Comparison of ENCODE assay signal across 8 cellular contexts in the genomic region with DNA sequence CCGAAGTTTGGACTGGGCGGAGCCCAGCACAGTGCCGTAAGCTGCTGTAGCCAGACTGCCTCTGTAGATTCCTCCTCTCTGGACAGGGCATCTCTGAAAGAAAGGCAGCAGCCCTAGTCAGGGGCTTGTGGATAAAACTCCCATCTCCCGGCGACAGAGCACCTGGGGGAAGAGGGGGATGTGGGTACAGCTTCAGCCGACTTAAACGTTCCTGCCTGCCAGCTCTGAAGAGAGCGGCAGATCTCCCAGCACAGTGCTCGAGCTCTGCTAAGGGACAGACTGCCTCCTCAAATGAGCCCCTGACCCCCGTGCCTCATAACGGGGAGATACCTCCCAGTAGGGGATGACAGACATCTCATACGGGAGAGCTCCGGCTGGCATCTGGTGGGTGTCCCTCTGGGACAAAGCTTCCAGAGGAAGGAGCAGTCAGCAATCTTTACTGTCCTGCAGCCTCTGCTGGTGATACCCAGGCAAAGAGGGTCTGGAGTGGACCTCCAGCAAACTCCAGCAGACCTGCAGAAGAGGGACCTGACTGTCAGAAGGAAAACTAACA.
DNase-seq lines count a peak whose midpoint lies in the region; TF ChIP-seq lines count a peak whose summit lies in the region.
"Not testable (repeated sequence)": the region's sequence is repeated elsewhere in the genome, so short reads cannot be mapped to it uniquely, and the experiment has no call there.

No MANE protein-coding gene starts in this region.

- peak overlapping the region; percentile 49 for H2BK5ac ChIP-seq in trophoblast cell (ENCODE audit: low read depth, low read length, poor library complexity)

- peaks cover 37% of the 10 kb centered on the region for H3K4me1 ChIP-seq in ACC112 (ENCODE audit: control insufficient read depth, insufficient read depth, low read length, unreplicated experiment)
- H3K4me1 ChIP-seq in liver (ENCODE audit: control insufficient read depth in 4 of 4, insufficient read depth in 4 of 4, low read length in 3 of 4); trophoblast cell (ENCODE audit: control insufficient read depth in 1 of 2, insufficient read depth in 2 of 2, low read length in 2 of 2): not testable (repeated sequence)

- peak overlapping the region; percentile 13 for H3K4ac ChIP-seq in trophoblast cell (ENCODE audit: low read depth, low read length)

- not testable (repeated sequence) for H3K79me2 ChIP-seq in ACC112 (ENCODE audit: control insufficient read depth, insufficient read depth, low read length, unreplicated experiment); trophoblast cell (ENCODE audit: control insufficient read depth, insufficient read depth, low read length, poor library complexity)

- H3K27me3 ChIP-seq in ACC112 (ENCODE audit: insufficient read depth, low read length); liver (ENCODE audit: control insufficient read depth in 4 of 4, insufficient read depth in 4 of 4, low read length in 3 of 4); trophoblast cell (ENCODE audit: insufficient read depth, low read length): not testable (repeated sequence)

- peak overlapping the region; percentile 74 for H2BK120ac ChIP-seq in trophoblast cell (ENCODE audit: insufficient read depth, low read length, poor library complexity)

- TF ChIP-seq CTCF in glutamatergic neuron (IDR thresholded peaks at IDR 0.05; ENCODE audit: partially characterized antibody, unreplicated experiment); liver (IDR thresholded peaks at IDR 0.05; ENCODE audit: low read depth, low read length, missing input control): not testable (repeated sequence)

- DNase-seq in NCI-H69 (lab: John Stamatoyannopoulos, UW) (peak; percentile 46), dermis blood vessel endothelial cell (peak; percentile 46), glutamatergic neuron (peak; percentile 23)
- not testable (repeated sequence) for DNase-seq in trophoblast cell

- H3K23ac ChIP-seq in trophoblast cell (ENCODE audit: low read length): not testable (repeated sequence)

- H2AFZ ChIP-seq in ACC112 (ENCODE audit: low read length, unreplicated experiment); trophoblast cell (ENCODE audit: insufficient read depth, low read length, poor library complexity): not testable (repeated sequence)

- not testable (repeated sequence) for H3K36me3 ChIP-seq in ACC112 (ENCODE audit: insufficient read depth, low read length); liver (ENCODE audit: control insufficient read depth in 4 of 4, insufficient read depth in 3 of 4, low read depth in 1 of 4, low read length in 3 of 4); trophoblast cell (ENCODE audit: control insufficient read depth in 1 of 2, insufficient read depth in 2 of 2, low read length in 2 of 2)

- not testable (repeated sequence) for H3K4me3 Mint-ChIP-seq in glutamatergic neuron (ENCODE audit: unreplicated experiment)

- H3K18ac ChIP-seq in trophoblast cell (ENCODE audit: low read length): peak overlapping the region; percentile 28

- H3K27me3 Mint-ChIP-seq in glutamatergic neuron (ENCODE audit: unreplicated experiment): not testable (repeated sequence)

- TF ChIP-seq RAD21 in liver (IDR thresholded peaks at IDR 0.05): not testable (repeated sequence)

- peaks cover 24% of the 10 kb centered on the region for H3K9me3 Mint-ChIP-seq in glutamatergic neuron (ENCODE audit: unreplicated experiment)

- H3K27ac ChIP-seq in ACC112 (ENCODE audit: low read depth, low read length): peak overlapping the region; percentile 99
- peak overlapping the region; percentile 62 for H3K27ac ChIP-seq in angular gyrus (ENCODE audit: low read depth, low read length)
- H3K27ac ChIP-seq in liver (ENCODE audit: low read depth in 1 of 2, low read length in 2 of 2): peak overlapping the region; percentile 25 to 75
- H3K27ac ChIP-seq in trophoblast cell (ENCODE audit: low read depth, low read length): peak overlapping the region; percentile 36
- peak overlapping the region; percentile 61 for H3K27ac ChIP-seq in temporal lobe (ENCODE audit: low read depth, low read length)

- H3K4me2 ChIP-seq in trophoblast cell (ENCODE audit: low read length): not testable (repeated sequence)

- not testable (repeated sequence) for H4K12ac ChIP-seq in trophoblast cell (ENCODE audit: low read depth, low read length)

- H3K14ac ChIP-seq in trophoblast cell (ENCODE audit: low read length): peak overlapping the region; percentile 57

- not testable (repeated sequence) for H3K9me3 ChIP-seq in liver (ENCODE audit: control insufficient read depth in 4 of 4, low read length in 3 of 4); trophoblast cell (ENCODE audit: insufficient read depth, low read depth, low read length)

- H3K4me1 Mint-ChIP-seq in glutamatergic neuron (ENCODE audit: low read depth, unreplicated experiment): not testable (repeated sequence)

- peak overlapping the region; percentile 72 for H2BK12ac ChIP-seq in trophoblast cell (ENCODE audit: low read length)

- WGBS in liver: 84% methylated on average over 13 of the region's 13 CpGs
- WGBS in trophoblast cell (ENCODE audit: extremely low coverage, insufficient coverage, insufficient read length): no CpG with 5 or more reads among the region's 13 CpGs

- peak overlapping the region; percentile 83 for H4K91ac ChIP-seq in trophoblast cell (ENCODE audit: low read depth, low read length)

- not testable (repeated sequence) for H2AK5ac ChIP-seq in trophoblast cell (ENCODE audit: low read length)

- H4K8ac ChIP-seq in trophoblast cell (ENCODE audit: low read depth, low read length): not testable (repeated sequence)

- H3K9ac ChIP-seq in liver (ENCODE audit: low read depth in 1 of 2, low read length in 2 of 2): peak overlapping the region in 1 of 2 donors; percentile 1
- H3K9ac ChIP-seq in trophoblast cell (ENCODE audit: low read length): not testable (repeated sequence)

- not testable (repeated sequence) for H3K27ac Mint-ChIP-seq in glutamatergic neuron (ENCODE audit: unreplicated experiment)

- H3K4me3 ChIP-seq in ACC112 (ENCODE audit: low read depth, low read length): peak overlapping the region; percentile 59
- not testable (repeated sequence) for H3K4me3 ChIP-seq in liver (ENCODE audit: low read depth in 1 of 3, low read length in 3 of 3); trophoblast cell (ENCODE audit: low read depth, low read length)

- H3K36me3 Mint-ChIP-seq in glutamatergic neuron (ENCODE audit: unreplicated experiment): peaks cover 25% of the 10 kb centered on the region

- not testable (repeated sequence) for H3K79me1 ChIP-seq in trophoblast cell (ENCODE audit: low read length)

Comparison
In these comparisons a context has a peak if more than half of its experiments do, and no peak if none do; other contexts are left out.
1. H3K27ac ChIP-seq: peak in every context shown above with its lines; median percentile 99 in ACC112; 62 in angular gyrus; 61 in temporal lobe; 50 in liver; 36 in trophoblast cell.